In genomic region chr7:120997902-120998301, GRCh38 we compare ENCODE assay signal across 21 cellular contexts. TPM values are rescaled to one million over a fixed set of nuclear protein-coding genes. Genes with fewer than 3 reads are reported as not detected.
A peak's percentile ranks its signal among the peaks of the same experiment; 100 is the strongest.
DNase-seq lines count a peak whose midpoint lies in the region; ATAC-seq, FAIRE-seq and TF ChIP-seq lines count a peak whose summit lies in the region.
"Had no signal": no experiment of that assay in that cellular context is flagged by ENCODE, and none has a peak within 500 bp of the region (broad histone marks: within the 10 kb centered on the region; RNA-seq: fewer than 3 reads in every experiment).

No MANE protein-coding gene starts in this region.

- peak overlapping the region; percentile 24; the same call in 1 of the 2 replicates for H2BK120ac ChIP-seq in IMR-90 (ENCODE audit: low read depth, low read length)

- H4K5ac ChIP-seq in IMR-90 (ENCODE audit: low read depth, low read length) = peak overlapping the region; percentile 75; the same call in 1 of the 2 replicates

- peak overlapping the region; percentile 7; the same call in 1 of the 2 replicates for H3K14ac ChIP-seq in IMR-90 (replicated peaks; ENCODE audit: low read depth, low read length)

- ATAC-seq in IMR-90 (ENCODE audit: low read depth) = no peak
- no peak for ATAC-seq in HepG2
- ATAC-seq in GM19395 (IDR thresholded peaks at IDR 0.05; ENCODE audit: unreplicated experiment) = no peak
- no peak for ATAC-seq in GM18511 (IDR thresholded peaks at IDR 0.05; ENCODE audit: unreplicated experiment)
- ATAC-seq: body of pancreas, left lobe of liver, natural killer cell, PC-3, T-helper 17 cell had no signal

- CTCF ChIA-PET in IMR-90 (lab: Yijun Ruan, JAX) (interaction anchor here (0.6 to 2.2 kb wide), 2 partner anchors 29 to 84 kb away, joined by 3 to 6 read pairs; no protein-coding TSS in a partner anchor), HepG2 (lab: Yijun Ruan, JAX; ENCODE audit: low intra/inter-chr PET ratio, low total read pairs) (no interaction called here)

- no TSS peak for BruUV-seq in IMR-90 (replicated peaks; lab: Mats Ljungman, UMichigan)
- no TSS peak for BruUV-seq in HepG2 (replicated peaks; lab: Mats Ljungman, UMichigan)

- H2BK15ac ChIP-seq in IMR-90 (ENCODE audit: low read depth, low read length) = peak overlapping the region; percentile 89; the same call in 1 of the 3 replicates

- FAIRE-seq in HepG2 (lab: Jason Lieb, UNC) (no peak), GM12892 (lab: Jason Lieb, UNC) (no peak)
- FAIRE-seq: H54 had no signal

- H2AK9ac ChIP-seq in IMR-90 (replicated peaks; ENCODE audit: low read depth, low read length, poor library complexity) = no peak overlapping the region

- H3K4me1 ChIP-seq in IMR-90 (ENCODE audit: control insufficient read depth, insufficient read depth, low read length) (peaks cover 10% of the 10 kb centered on the region), HepG2 (ENCODE audit: insufficient read depth, low read length) (no peaks in the 10 kb centered on the region), stomach (peaks cover 4 to 63% (median 30%) of the 10 kb centered on the region in 4 donors)
- H3K4me1 ChIP-seq: BE2C, body of pancreas had no signal

- H2BK5ac ChIP-seq in IMR-90 (ENCODE audit: low read depth, low read length, poor library complexity, severe bottlenecking) = peak overlapping the region; percentile 40

- H3K9me3 ChIP-seq in IMR-90 (ENCODE audit: control insufficient read depth, insufficient read depth, low read length) (no peaks in the 10 kb centered on the region), HepG2 (ENCODE audit: low read length) (no peaks in the 10 kb centered on the region), stomach (no peaks in the 10 kb centered on the region)
- H3K9me3 ChIP-seq: BE2C, body of pancreas, upper lobe of left lung had no signal

- POLR2A ChIA-PET in IMR-90 (lab: Charles Lee; ENCODE audit: unreplicated experiment) (no interaction called here), HepG2 (lab: Yijun Ruan, JAX) (no interaction called here)

- peak overlapping the region; percentile 74 for H2AK5ac ChIP-seq in IMR-90 (ENCODE audit: low read depth, low read length)

- H3K36me3 ChIP-seq in IMR-90 (ENCODE audit: control insufficient read depth, insufficient read depth, low read length) (no peaks in the 10 kb centered on the region; the same call in 1 of the 2 replicates), HepG2 (replicated peaks in 1 of 2; ENCODE audit: control insufficient read depth in 1 of 2, insufficient read depth in 2 of 2, low read length in 2 of 2) (no peaks in the 10 kb centered on the region), stomach (no peaks in the 10 kb centered on the region)
- H3K36me3 ChIP-seq: BE2C, upper lobe of left lung had no signal

- dilution Hi-C loops in IMR-90 (cut with HindIII; ENCODE audit: low sequenced_read_pairs, unreplicated experiment) = loop anchor here (25.0 kb wide), 1 partner anchor 89 kb away; no protein-coding TSS in a partner anchor

- peak overlapping the region in 1 of 2 experiments; percentile 20; a peak in 1 of 4 replicates for H4K8ac ChIP-seq in IMR-90 (ENCODE audit: low read depth in 2 of 2, low read length in 2 of 2)

- TF ChIP-seq EP300 in HepG2 (IDR thresholded peaks at IDR 0.05; ENCODE audit: low read depth in 2 of 2, low read length in 2 of 2) (no peak), HepG2 (CRISPR knock-in tag; IDR thresholded peaks at IDR 0.05; ENCODE audit: borderline replicate concordance) (no peak), stomach (IDR thresholded peaks at IDR 0.05) (no peak)

- no peak for TF ChIP-seq RAD21 in IMR-90 (IDR thresholded peaks at IDR 0.05; ENCODE audit: low read length)
- no peak for TF ChIP-seq RAD21 in HepG2 (CRISPR knock-in tag; IDR thresholded peaks at IDR 0.05)

- H3K4me2 ChIP-seq in IMR-90 (ENCODE audit: low read depth, low read length) = peak overlapping the region; percentile 29; the same call in 1 of the 2 replicates
- H3K4me2 ChIP-seq in HepG2 (ENCODE audit: low read depth, low read length) = no peak overlapping the region

- peak overlapping the region; percentile 23; the same call in 1 of the 2 replicates for H3K27ac ChIP-seq in IMR-90 (ENCODE audit: insufficient read depth, low read length)
- H3K27ac ChIP-seq in HepG2 (ENCODE audit: extremely low read length, insufficient read depth, low read length) = no peak overlapping the region
- peak overlapping the region in 4 of 5 donors; percentile 13 to 82 (median 72) for H3K27ac ChIP-seq in stomach
- H3K27ac ChIP-seq: body of pancreas had no signal

- no peak overlapping the region for H3K4me3 ChIP-seq in IMR-90 (ENCODE audit: insufficient read depth, low read depth, low read length)
- H3K4me3 ChIP-seq in HepG2 (replicated peaks in 1 of 3; ENCODE audit: insufficient read depth in 1 of 3, low read depth in 2 of 3, low read length in 3 of 3) = no peak overlapping the region
- no peak overlapping the region for H3K4me3 ChIP-seq in stomach
- H3K4me3 ChIP-seq: body of pancreas, upper lobe of left lung had no signal

- peak overlapping the region; percentile 59; the same call in 1 of the 2 replicates for H3K4ac ChIP-seq in IMR-90 (ENCODE audit: low read depth, low read length)

- H3K9ac ChIP-seq in IMR-90 (ENCODE audit: low read depth, low read length) = no peak overlapping the region
- H3K9ac ChIP-seq in HepG2 (ENCODE audit: insufficient read depth, low read depth, low read length) = no peak overlapping the region

- H3K23ac ChIP-seq in IMR-90 (ENCODE audit: low read depth, low read length) = no peak overlapping the region

- H3K9me1 ChIP-seq in IMR-90 (ENCODE audit: insufficient read depth, low read length) = peaks cover 8% of the 10 kb centered on the region; the same call in 1 of the 2 replicates

- WGBS in IMR-90 (ENCODE audit: extremely low coverage in 2 of 2, insufficient read length in 1 of 2), 2 experiments = 100% methylated on average over 1 of the region's 7 CpGs; no CpG with 5 or more reads in 1 of the 2 experiments
- WGBS in HepG2 (ENCODE audit: low lambda C conversion rate) = 11% methylated on average over 7 of the region's 7 CpGs
- WGBS in stomach, 5 donors = 68 to 87% (median 81%) methylated on average over 7 of the region's 7 CpGs

- in situ Hi-C loops in IMR-90 (cut with MboI; ENCODE audit: low sequenced_read_pairs) = loop anchor here (25.0 kb wide), 1 partner anchor 339 kb away; the partner anchor contains the start of gene WNT16
- in situ Hi-C loops in HepG2 (cut with HindIII; ENCODE audit: extremely low pct_ligation_motif_present, low pct_unique_long_range_greater_than_20kb) = no loop called here

- DNase-seq in IMR-90 (no peak), RPMI7951 (ENCODE audit: low read depth) (peak; percentile 52), HepG2 (ENCODE audit: low spot score) (no peak), stomach (no peak), GM12892 (ENCODE audit: insufficient read length) (no peak), superior temporal gyrus (ENCODE audit: extremely low spot score) (no peak)
- DNase-seq: activated CD4-positive, alpha-beta T cell treated with anti-CD3 and anti-CD28 coated beads for 1 hour; activated CD8-positive, alpha-beta memory T cell treated with anti-CD3 and anti-CD28 coated beads, Interleukin-2, amount 50 U/mL, for 48 hours; activated naive CD4-positive, alpha-beta T cell treated with Interleukin-2 at 50 U/mL for 16 hours; BE2C; natural killer cell; NCI-H1436 treated with DMSO at 0.1 percent for 48 hours; NCI-H446 treated with DMSO at 0.1 percent for 48 hours; PC-3; T-helper 17 cell had no signal

- H3K27me3 ChIP-seq in IMR-90 (ENCODE audit: control insufficient read depth, insufficient read depth, low read length) = no peaks in the 10 kb centered on the region
- no peaks in the 10 kb centered on the region for H3K27me3 ChIP-seq in HepG2 (ENCODE audit: control insufficient read depth in 1 of 2, insufficient read depth in 2 of 2, low read length in 2 of 2)
- H3K27me3 ChIP-seq in stomach = no peaks in the 10 kb centered on the region
- H3K27me3 ChIP-seq: upper lobe of left lung had no signal

- no peak overlapping the region for H2BK20ac ChIP-seq in IMR-90 (ENCODE audit: low read depth, low read length)

- intact Hi-C loops in IMR-90 (cut with micrococcal nuclease) = no loop called here
- intact Hi-C loops in HepG2 (cut with micrococcal nuclease; ENCODE audit: unreplicated experiment) = no loop called here
- intact Hi-C loops in stomach (cut with DNase I; ENCODE audit: low total_unique reads) = no loop called here

- no peaks in the 10 kb centered on the region for H3K79me2 ChIP-seq in HepG2 (ENCODE audit: insufficient read depth, low read length)

- peak overlapping the region; percentile 79 for H3K18ac ChIP-seq in IMR-90 (ENCODE audit: low read depth, low read length)

- H4K91ac ChIP-seq in IMR-90 (ENCODE audit: insufficient read depth, low read depth, low read length) = no peak overlapping the region

- TF ChIP-seq POLR2A in IMR-90 (IDR thresholded peaks at IDR 0.05; ENCODE audit: low read depth, low read length) (no peak), HepG2 (IDR thresholded peaks at IDR 0.05; ENCODE audit: insufficient read depth in 1 of 2, low read depth in 2 of 2, low read length in 2 of 2) (no peak), stomach (IDR thresholded peaks at IDR 0.05) (no peak), GM12892 (IDR thresholded peaks at IDR 0.05; ENCODE audit: low read depth, low read length) (no peak)

- no peaks in the 10 kb centered on the region; the same call in 1 of the 2 replicates for H4K20me1 ChIP-seq in IMR-90 (ENCODE audit: insufficient read depth, low read length)
- H4K20me1 ChIP-seq in HepG2 (ENCODE audit: insufficient read depth, low read length) = no peaks in the 10 kb centered on the region

- H3K56ac ChIP-seq in IMR-90 (ENCODE audit: extremely low read depth, insufficient read depth, low read length) = no peak overlapping the region

- no peak for TF ChIP-seq CTCF in IMR-90 (conservative IDR thresholded peaks at IDR 0.05; ENCODE audit: low read depth, low read length)
- TF ChIP-seq CTCF in HepG2 (CRISPR knock-in tag; IDR thresholded peaks at IDR 0.05) = no peak
- TF ChIP-seq CTCF in stomach (IDR thresholded peaks at IDR 0.05) = no peak

- H2AFZ ChIP-seq in IMR-90 (replicated peaks; ENCODE audit: low read length, poor library complexity) = no peak overlapping the region
- no peak overlapping the region for H2AFZ ChIP-seq in HepG2 (ENCODE audit: low read length)

- H3K79me1 ChIP-seq in IMR-90 (ENCODE audit: low read depth in 1 of 2, low read length in 2 of 2) = peaks cover 18 to 63% of the 10 kb centered on the region in 2 experiments

RNA-seq across cellular contexts. Expression of gene CPED1, which starts 9.4 kb away (rescaled TPM):
- total RNA-seq in IMR-90 (2012; rRNA removed) = 96.8 and 102 TPM in 2 replicates
- 28.7 and 31.2 TPM in 2 replicates for polyA plus RNA-seq in IMR-90 (2012; rRNA removed)
- 11.9 and 18.5 TPM in 2 replicates for polyA plus RNA-seq in IMR-90 (2012; cell fraction: cytosol; rRNA removed)
- 9.1 and 28.6 TPM in 2 replicates for polyA plus RNA-seq in IMR-90 (2012; cell fraction: nucleus; rRNA removed; ENCODE audit: low replicate concordance)
- 28.2 and 33.6 TPM in 2 replicates for total RNA-seq in RPMI7951 (2014; rRNA removed; shearing (Covaris generic))
- 27.0 and 41.6 TPM in 2 replicates for total RNA-seq in HepG2 (2016; rRNA removed; fragmentation: Illumina TruSeq; extraction: Trizol)
- 19.1 and 22.1 TPM in 2 replicates for total RNA-seq in HepG2 (2016; cell fraction: cytosol; rRNA removed; fragmentation: Illumina TruSeq; extraction: Trizol; ENCODE audit: low read depth)
- 26.8 and 37.9 TPM in 2 replicates for total RNA-seq in HepG2 (2016; cell fraction: insoluble cytoplasmic fraction; rRNA removed; fragmentation: Illumina TruSeq; extraction: Trizol)
- 42.6 and 47.7 TPM in 2 replicates for total RNA-seq in HepG2 (2016; cell fraction: membrane; rRNA removed; fragmentation: Illumina TruSeq; extraction: Trizol)
- total RNA-seq in HepG2 (2016; cell fraction: nucleus; rRNA removed; fragmentation: Illumina TruSeq; extraction: Trizol) = 34.0 and 36.3 TPM in 2 replicates
- 8.1 and 11.5 TPM in 2 replicates for polyA plus RNA-seq in HepG2 (2011; rRNA removed)
- polyA plus RNA-seq in HepG2 (2011; cell fraction: cytosol; rRNA removed) = 5.7 and 8.0 TPM in 2 replicates
- polyA plus RNA-seq in HepG2 (2011; cell fraction: nucleus; rRNA removed) = 4.5 and 5.1 TPM in 2 replicates
- 8.0 and 9.2 TPM in 2 replicates for polyA plus RNA-seq in HepG2 (2012)
- polyA plus RNA-seq in HepG2 (2016; cell fraction: cytosol; fragmentation: Illumina TruSeq; extraction: Trizol; ENCODE audit: low read depth) = 13.3 and 13.8 TPM in 2 replicates
- polyA plus RNA-seq in HepG2 (2016; cell fraction: insoluble cytoplasmic fraction; fragmentation: Illumina TruSeq; extraction: Trizol; ENCODE audit: low read depth) = 25.0 and 25.2 TPM in 2 replicates
- 25.4 and 27.2 TPM in 2 replicates for polyA plus RNA-seq in HepG2 (2016; cell fraction: membrane; fragmentation: Illumina TruSeq; extraction: Trizol; ENCODE audit: low read depth)
- polyA plus RNA-seq in HepG2 (2016; cell fraction: nucleus; fragmentation: Illumina TruSeq; extraction: Trizol; ENCODE audit: insufficient read depth, low read depth) = 12.7 and 13.4 TPM in 2 replicates
- 2.6 and 9.2 TPM in 2 replicates for polyA minus RNA-seq in HepG2 (2011; rRNA and poly(A)+ RNA removed; ENCODE audit: low replicate concordance)
- 6.2 and 8.8 TPM in 2 replicates for polyA minus RNA-seq in HepG2 (2011; cell fraction: cytosol; rRNA and poly(A)+ RNA removed)
- 22.3 and 31.6 TPM in 2 replicates for polyA minus RNA-seq in HepG2 (2011; cell fraction: nucleus; rRNA and poly(A)+ RNA removed)
- total RNA-seq in stomach = 10 to 100 TPM in 4 of 5 donors, 1 to 10 TPM in 1; 8.4 to 58.7 (median 44.9) TPM
- 1 to 10 TPM; 3.0 to 3.7 (median 3.2) TPM for polyA plus RNA-seq in stomach
- polyA plus RNA-seq in GM12892 (2012; ENCODE audit: missing spikeins) = 0.53 TPM

RNA-seq across cellular contexts. Expression of gene ING3, which starts 47.3 kb away (rescaled TPM):
- total RNA-seq in IMR-90 (2012; rRNA removed) = 11.3 and 14.4 TPM in 2 replicates
- 6.8 and 7.2 TPM in 2 replicates for polyA plus RNA-seq in IMR-90 (2012; rRNA removed)
- polyA plus RNA-seq in IMR-90 (2012; cell fraction: cytosol; rRNA removed) = 0.82 and 1.1 TPM in 2 replicates
- 1.3 and 13.2 TPM in 2 replicates for polyA plus RNA-seq in IMR-90 (2012; cell fraction: nucleus; rRNA removed; ENCODE audit: low replicate concordance)
- total RNA-seq in RPMI7951 (2014; rRNA removed; shearing (Covaris generic)) = 20.7 and 28.7 TPM in 2 replicates
- total RNA-seq in HepG2 (2016; rRNA removed; fragmentation: Illumina TruSeq; extraction: Trizol) = 12.8 and 17.3 TPM in 2 replicates
- 5.4 and 5.6 TPM in 2 replicates for total RNA-seq in HepG2 (2016; cell fraction: cytosol; rRNA removed; fragmentation: Illumina TruSeq; extraction: Trizol; ENCODE audit: low read depth)
- total RNA-seq in HepG2 (2016; cell fraction: insoluble cytoplasmic fraction; rRNA removed; fragmentation: Illumina TruSeq; extraction: Trizol) = 12.3 and 17.5 TPM in 2 replicates
- 9.2 and 10.4 TPM in 2 replicates for total RNA-seq in HepG2 (2016; cell fraction: membrane; rRNA removed; fragmentation: Illumina TruSeq; extraction: Trizol)
- 17.5 and 19.0 TPM in 2 replicates for total RNA-seq in HepG2 (2016; cell fraction: nucleus; rRNA removed; fragmentation: Illumina TruSeq; extraction: Trizol)
- 4.8 and 6.9 TPM in 2 replicates for polyA plus RNA-seq in HepG2 (2011; rRNA removed)
- polyA plus RNA-seq in HepG2 (2011; cell fraction: cytosol; rRNA removed) = 1.9 and 3.0 TPM in 2 replicates
- polyA plus RNA-seq in HepG2 (2011; cell fraction: nucleus; rRNA removed) = 5.0 and 7.6 TPM in 2 replicates
- 4.6 and 5.4 TPM in 2 replicates for polyA plus RNA-seq in HepG2 (2012)
- 1.8 and 2.0 TPM in 2 replicates for polyA plus RNA-seq in HepG2 (2016; cell fraction: cytosol; fragmentation: Illumina TruSeq; extraction: Trizol; ENCODE audit: low read depth)
- polyA plus RNA-seq in HepG2 (2016; cell fraction: insoluble cytoplasmic fraction; fragmentation: Illumina TruSeq; extraction: Trizol; ENCODE audit: low read depth) = 14.2 and 14.8 TPM in 2 replicates
- 2.5 and 3.9 TPM in 2 replicates for polyA plus RNA-seq in HepG2 (2016; cell fraction: membrane; fragmentation: Illumina TruSeq; extraction: Trizol; ENCODE audit: low read depth)
- polyA plus RNA-seq in HepG2 (2016; cell fraction: nucleus; fragmentation: Illumina TruSeq; extraction: Trizol; ENCODE audit: insufficient read depth, low read depth) = 23.1 and 23.8 TPM in 2 replicates
- polyA minus RNA-seq in HepG2 (2011; rRNA and poly(A)+ RNA removed; ENCODE audit: low replicate concordance) = 3.6 and 5.1 TPM in 2 replicates
- 1.4 and 3.0 TPM in 2 replicates for polyA minus RNA-seq in HepG2 (2011; cell fraction: cytosol; rRNA and poly(A)+ RNA removed)
- 31.2 and 43.5 TPM in 2 replicates for polyA minus RNA-seq in HepG2 (2011; cell fraction: nucleus; rRNA and poly(A)+ RNA removed)
- 10 to 100 TPM in 4 of 5 donors, 1 to 10 TPM in 1; 8.4 to 37.1 (median 26.3) TPM for total RNA-seq in stomach
- polyA plus RNA-seq in stomach = 10 to 100 TPM in 2 of 3 donors, 1 to 10 TPM in 1; 6.3 to 17.1 (median 10.0) TPM
- 18.9 TPM for polyA plus RNA-seq in GM12892 (2012; ENCODE audit: missing spikeins)
